In genomic region chr13:75372517-75372916, GRCh38 we compare ENCODE assay signal across 8 cellular contexts.
DNase-seq lines count a peak whose midpoint lies in the region; ATAC-seq lines count a peak whose summit lies in the region.

No MANE protein-coding gene starts in this region.

- no peaks in the 10 kb centered on the region for H3K4me1 Mint-ChIP-seq in effector memory CD8-positive, alpha-beta T cell (ENCODE audit: low read depth in 2 of 2)

- in situ Hi-C loops in G401 (cut with HindIII; ENCODE audit: low sequenced_read_pairs): no loop called here

- ATAC-seq in GM21360 (IDR thresholded peaks at IDR 0.05; ENCODE audit: unreplicated experiment) (peak; percentile 55), HG03520 (IDR thresholded peaks at IDR 0.05; ENCODE audit: unreplicated experiment) (peak; percentile 80)
- ATAC-seq in effector memory CD8-positive, alpha-beta T cell (replicated peaks): peak; percentile 59

- no peaks in the 10 kb centered on the region for H3K9me3 Mint-ChIP-seq in effector memory CD8-positive, alpha-beta T cell

- H3K4me3 Mint-ChIP-seq in effector memory CD8-positive, alpha-beta T cell: no peak overlapping the region

- H3K27me3 Mint-ChIP-seq in effector memory CD8-positive, alpha-beta T cell: peaks cover 0 to 6% of the 10 kb centered on the region in 2 donors

- H3K36me3 Mint-ChIP-seq in effector memory CD8-positive, alpha-beta T cell (ENCODE audit: insufficient read depth): no peaks in the 10 kb centered on the region

- DNase-seq in G401 (ENCODE audit: low spot score): peak; percentile 64
- DNase-seq in OCI-M2 (lab: John Stamatoyannopoulos, UW; ENCODE audit: unreplicated experiment): peak; percentile 15
- DNase-seq in effector memory CD8-positive, alpha-beta T cell: peak in 1 of 3 experiments; percentile 8
- DNase-seq in midbrain (lab: John Stamatoyannopoulos, UW): peak; percentile 52
- no peak for DNase-seq in C1 segment of cervical spinal cord (lab: John Stamatoyannopoulos, UW)
- no peak for DNase-seq in T1000 (lab: John Stamatoyannopoulos, UW)

- H3K27ac Mint-ChIP-seq in effector memory CD8-positive, alpha-beta T cell: no peak overlapping the region

Comparison
In these comparisons a context has a peak if more than half of its experiments do, and no peak if none do; other contexts are left out.
1. DNase-seq: peak in G401 (single experiment), OCI-M2 (single experiment) and midbrain (single experiment); none in C1 segment of cervical spinal cord (0 of 14) and T1000 (single experiment).
2. Peak in every context shown above with its lines, with median percentiles within 50 percentile points of each other: ATAC-seq.